Comparison of ENCODE assay signal across 31 cellular contexts in the genomic region with DNA sequence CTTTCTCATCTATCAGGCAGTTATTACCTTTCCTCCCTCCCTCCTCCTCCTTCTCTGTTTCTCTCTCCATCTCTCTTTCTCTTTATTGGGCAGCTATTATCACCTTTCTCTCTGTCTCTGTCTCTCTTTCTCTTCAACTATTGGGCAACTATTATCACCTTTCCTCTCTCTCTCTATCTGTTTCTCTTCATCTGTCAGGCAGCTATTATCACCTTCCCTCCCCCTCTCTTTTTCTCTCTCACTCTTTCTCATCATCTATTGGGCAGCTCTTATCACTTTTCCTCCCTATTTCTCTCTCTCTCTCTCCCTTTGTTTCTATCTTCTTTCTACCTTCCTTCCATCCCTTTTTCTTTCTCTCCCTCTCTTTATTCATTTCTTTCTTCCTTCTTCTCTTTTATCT. TPM values are rescaled to one million over a fixed set of nuclear protein-coding genes. Genes with fewer than 3 reads are reported as not detected.
"Had no signal": no experiment of that assay in that cellular context is flagged by ENCODE, and none has a peak within 500 bp of the region (broad histone marks: within the 10 kb centered on the region; RNA-seq: fewer than 3 reads in every experiment).

No MANE protein-coding gene starts in this region.

- H3K27ac ChIP-seq: ascending aorta, brain microvascular endothelial cell, colonic mucosa, WERI-Rb-1 had no signal

- H3K4me3 ChIP-seq: ascending aorta had no signal

- H3K27ac Mint-ChIP-seq: activated B cell treated with CpG ODN at 0.5 μM for 24 hours; activated CD8-positive, alpha-beta T cell treated with anti-CD3 and anti-CD28 coated beads for 36 hours; activated naive CD4-positive, alpha-beta T cell treated with anti-CD3 and anti-CD28 coated beads, Interleukin-2, amount 10 ng/mL, durations not matched to agents 7 days and 5 days; activated T-cell treated with anti-CD3 and anti-CD28 coated beads, Interleukin-2, amount 50 U/mL, for 24 hours; activated T-cell treated with anti-CD3 and anti-CD28 coated beads, Interleukin-2, amount 50 U/mL, for 72 hours; endodermal cell; T-helper 17 cell; T-helper 2 cell treated with Interferon-gamma antibody and Interleukin-4, amounts not matched to agents 5 μg/mL and 100 μg/mL, for 36 hours had no signal

- H3K27me3 ChIP-seq: ascending aorta, colonic mucosa had no signal

- H3K9me3 Mint-ChIP-seq: activated B cell treated with CpG ODN at 0.5 μM for 24 hours; activated CD8-positive, alpha-beta T cell treated with anti-CD3 and anti-CD28 coated beads for 36 hours; activated naive CD4-positive, alpha-beta T cell treated with anti-CD3 and anti-CD28 coated beads, Interleukin-2, amount 10 ng/mL, durations not matched to agents 7 days and 5 days; activated naive CD4-positive, alpha-beta T cell treated with anti-CD3 and anti-CD28 coated beads, Interleukin-2, amount 50 U/mL, for 72 hours; activated naive CD8-positive, alpha-beta T cell treated with anti-CD3 and anti-CD28 coated beads, Interleukin-2, amount 10 ng/mL, durations not matched to agents 7 days and 5 days; activated T-cell treated with anti-CD3 and anti-CD28 coated beads, Interleukin-2, amount 50 U/mL, for 24 hours; activated T-cell treated with anti-CD3 and anti-CD28 coated beads, Interleukin-2, amount 50 U/mL, for 72 hours; endodermal cell; T-helper 2 cell treated with Interferon-gamma antibody and Interleukin-4, amounts not matched to agents 5 μg/mL and 100 μg/mL, for 36 hours had no signal

- H3K4me1 Mint-ChIP-seq: activated B cell treated with CpG ODN at 0.5 μM for 24 hours had no signal

- H3K9me3 ChIP-seq: ascending aorta, colonic mucosa had no signal

- H3K4me3 Mint-ChIP-seq: activated B cell treated with CpG ODN at 0.5 μM for 24 hours; activated CD8-positive, alpha-beta T cell treated with anti-CD3 and anti-CD28 coated beads for 36 hours; activated naive CD4-positive, alpha-beta T cell treated with anti-CD3 and anti-CD28 coated beads, Interleukin-2, amount 10 ng/mL, durations not matched to agents 7 days and 5 days; activated naive CD8-positive, alpha-beta T cell treated with anti-CD3 and anti-CD28 coated beads, Interleukin-2, amount 10 ng/mL, durations not matched to agents 7 days and 5 days; activated T-cell treated with anti-CD3 and anti-CD28 coated beads, Interleukin-2, amount 50 U/mL, for 24 hours; activated T-cell treated with anti-CD3 and anti-CD28 coated beads, Interleukin-2, amount 50 U/mL, for 72 hours; endodermal cell; T-helper 17 cell; T-helper 2 cell treated with Interferon-gamma antibody and Interleukin-4, amounts not matched to agents 5 μg/mL and 100 μg/mL, for 36 hours had no signal

- H3K4me1 ChIP-seq: ascending aorta, colonic mucosa had no signal

- H3K36me3 Mint-ChIP-seq: activated naive CD4-positive, alpha-beta T cell treated with anti-CD3 and anti-CD28 coated beads, Interleukin-2, amount 10 ng/mL, durations not matched to agents 7 days and 5 days; activated naive CD4-positive, alpha-beta T cell treated with anti-CD3 and anti-CD28 coated beads, Interleukin-2, amount 50 U/mL, for 72 hours; activated naive CD8-positive, alpha-beta T cell treated with anti-CD3 and anti-CD28 coated beads, Interleukin-2, amount 10 ng/mL, durations not matched to agents 7 days and 5 days had no signal

- H3K36me3 ChIP-seq: ascending aorta, brain microvascular endothelial cell, colonic mucosa, WERI-Rb-1 had no signal

- DNase-seq: activated B cell treated with CpG ODN at 0.5 μM for 24 hours; activated CD4-positive, alpha-beta T cell treated with anti-CD3 and anti-CD28 coated beads for 48 hours; activated CD4-positive, alpha-beta T cell treated with anti-CD3 and anti-CD28 coated beads, Interleukin-2, amount 50 U/mL, for 1 hour; activated CD4-positive, alpha-beta T cell treated with anti-CD3 and anti-CD28 coated beads, Interleukin-2, amount 50 U/mL, for 48 hours; activated CD8-positive, alpha-beta memory T cell treated with anti-CD3 and anti-CD28 coated beads for 24 hours; activated CD8-positive, alpha-beta memory T cell treated with anti-CD3 and anti-CD28 coated beads, Interleukin-2, amount 50 U/mL, for 4 hours; activated CD8-positive, alpha-beta T cell treated with anti-CD3 and anti-CD28 coated beads for 36 hours; activated gamma-delta T cell; activated naive CD4-positive, alpha-beta T cell; activated naive CD4-positive, alpha-beta T cell treated with anti-CD3 and anti-CD28 coated beads, Interleukin-2, amount 10 ng/mL, durations not matched to agents 7 days and 5 days; activated naive CD8-positive, alpha-beta T cell treated with anti-CD3 and anti-CD28 coated beads, Interleukin-2, amount 10 ng/mL, durations not matched to agents 7 days and 5 days; activated T-cell treated with anti-CD3 and anti-CD28 coated beads, Interleukin-2, amount 50 U/mL, for 24 hours; activated T-cell treated with anti-CD3 and anti-CD28 coated beads, Interleukin-2, amount 50 U/mL, for 72 hours; brain microvascular endothelial cell; caudate nucleus; cerebellar nuclear complex; colonic mucosa; effector memory CD4-positive, alpha-beta T cell; endodermal cell; foreskin fibroblast; head of caudate nucleus; T-helper 1 cell; T-helper 17 cell; T1000; WERI-Rb-1 had no signal

- FAIRE-seq: frontal cortex had no signal

RNA-seq across cellular contexts. Expression of a gene that starts 1.2 kb away (rescaled TPM):
- total RNA-seq: activated B cell treated with CpG ODN at 0.5 μM for 24 hours; activated CD8-positive, alpha-beta T cell treated with anti-CD3 and anti-CD28 coated beads for 36 hours; activated naive CD4-positive, alpha-beta T cell treated with anti-CD3 and anti-CD28 coated beads, Interleukin-2, amount 50 U/mL, for 72 hours; activated naive CD8-positive, alpha-beta T cell treated with anti-CD3 and anti-CD28 coated beads, Interleukin-2, amount 10 ng/mL, durations not matched to agents 7 days and 5 days; activated T-cell treated with anti-CD3 and anti-CD28 coated beads, Interleukin-2, amount 50 U/mL, for 72 hours; ascending aorta; dermis microvascular lymphatic vessel endothelial cell; endodermal cell; epithelial cell of proximal tubule; frontal cortex; T-helper 17 cell had no signal
